Comparison of ENCODE assay signal across 9 cellular contexts in the genomic region with DNA sequence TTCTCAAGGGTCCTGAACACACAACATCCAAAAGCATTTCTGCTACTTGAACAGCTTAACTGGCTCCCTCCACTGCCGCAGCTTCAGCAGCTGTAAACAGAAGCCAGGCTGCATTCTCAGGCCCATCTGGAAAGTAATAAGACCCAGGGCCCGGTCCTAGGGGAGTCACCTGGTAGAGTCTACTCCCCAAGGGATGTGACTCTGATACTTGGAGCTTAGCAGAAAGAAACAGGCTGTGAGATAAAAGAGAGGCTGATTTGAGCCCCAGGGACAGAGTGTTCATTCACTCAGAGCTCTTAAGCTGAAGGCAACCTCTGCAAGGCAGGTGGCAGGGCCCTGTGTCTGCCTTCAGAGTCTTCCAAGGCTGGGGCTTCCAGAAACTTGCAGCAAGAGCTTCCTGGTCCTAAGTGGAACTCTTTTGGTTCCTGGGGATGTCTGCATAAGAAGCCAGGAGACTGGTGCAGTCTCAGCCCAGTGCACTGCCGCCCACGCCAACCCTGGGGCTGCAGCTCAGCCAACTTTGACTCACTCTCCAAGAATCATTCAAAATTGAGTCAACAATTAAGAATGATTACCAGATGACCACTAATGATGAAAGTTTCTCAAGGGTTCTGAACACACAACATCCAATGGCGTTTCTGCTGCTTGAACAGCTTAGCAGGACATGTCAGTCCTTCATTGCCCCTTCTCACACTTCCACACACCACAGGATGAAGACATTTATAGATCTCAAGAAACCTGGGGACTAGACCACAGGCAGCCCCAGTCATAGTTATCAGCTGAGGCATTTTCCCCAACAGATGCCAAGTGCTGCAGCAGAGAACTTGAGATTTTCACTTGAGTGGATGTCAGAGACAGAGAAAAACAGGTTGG.
DNase-seq lines count a peak whose midpoint lies in the region; ATAC-seq and TF ChIP-seq lines count a peak whose summit lies in the region.
"Had no signal": no experiment of that assay in that cellular context is flagged by ENCODE, and none has a peak within 500 bp of the region (broad histone marks: within the 10 kb centered on the region; RNA-seq: fewer than 3 reads in every experiment).

No MANE protein-coding gene starts in this region.

- no peaks in the 10 kb centered on the region for H3K9me3 Mint-ChIP-seq in activated T-cell treated with anti-CD3 and anti-CD28 coated beads, Interleukin-2, amount 50 U/mL, for 24 hours
- H3K9me3 Mint-ChIP-seq: central memory CD8-positive, alpha-beta T cell had no signal

- no peaks in the 10 kb centered on the region for H3K36me3 Mint-ChIP-seq in activated T-cell treated with anti-CD3 and anti-CD28 coated beads, Interleukin-2, amount 50 U/mL, for 24 hours (ENCODE audit: low read depth)

- H3K4me1 ChIP-seq in mucosa of descending colon (ENCODE audit: low read depth): no peaks in the 10 kb centered on the region

- DNase-seq in WERI-Rb-1 (peak; percentile 30), mucosa of descending colon (peak in 2 of 3 donors; percentile 4 to 55), NCI-H774 (lab: John Stamatoyannopoulos, UW) (no peak), Kasumi-1 (lab: John Stamatoyannopoulos, UW) (no peak)
- DNase-seq in activated T-cell treated with anti-CD3 and anti-CD28 coated beads, Interleukin-2, amount 50 U/mL, for 24 hours: no peak

- no peak overlapping the region for H3K27ac ChIP-seq in WERI-Rb-1

- H3K4me3 ChIP-seq in WERI-Rb-1 (ENCODE audit: low read depth, low read length): no peak overlapping the region
- H3K4me3 ChIP-seq in mucosa of descending colon: no peak overlapping the region

- intact Hi-C loops in mucosa of descending colon (cut with DNase I, micrococcal nuclease): no loop called here

- no peaks in the 10 kb centered on the region for H3K27me3 ChIP-seq in WERI-Rb-1 (ENCODE audit: insufficient read depth, low read depth, severe bottlenecking)

- ATAC-seq in GM18508 (IDR thresholded peaks at IDR 0.05; ENCODE audit: insufficient read depth, unreplicated experiment) (peak; percentile 67), HG02884 (IDR thresholded peaks at IDR 0.05; ENCODE audit: unreplicated experiment) (peak; percentile 63), mucosa of descending colon (peak; percentile 55), GM21528 (IDR thresholded peaks at IDR 0.05; ENCODE audit: low FRiP score, unreplicated experiment) (no peak)

- H3K27me3 Mint-ChIP-seq in activated T-cell treated with anti-CD3 and anti-CD28 coated beads, Interleukin-2, amount 50 U/mL, for 24 hours: no peaks in the 10 kb centered on the region

- H3K36me3 ChIP-seq in WERI-Rb-1 (no peaks in the 10 kb centered on the region), mucosa of descending colon (ENCODE audit: low read depth) (no peaks in the 10 kb centered on the region)

- no peak overlapping the region for H3K27ac Mint-ChIP-seq in activated T-cell treated with anti-CD3 and anti-CD28 coated beads, Interleukin-2, amount 50 U/mL, for 24 hours

- TF ChIP-seq CTCF in WERI-Rb-1 (IDR thresholded peaks at IDR 0.05; ENCODE audit: low read depth, low read length) (no peak), mucosa of descending colon (IDR thresholded peaks at IDR 0.05) (no peak)

- H3K4me1 Mint-ChIP-seq in activated T-cell treated with anti-CD3 and anti-CD28 coated beads, Interleukin-2, amount 50 U/mL, for 24 hours (ENCODE audit: low read depth): no peaks in the 10 kb centered on the region
- H3K4me1 Mint-ChIP-seq: central memory CD8-positive, alpha-beta T cell had no signal

- no peak overlapping the region for H3K4me3 Mint-ChIP-seq in activated T-cell treated with anti-CD3 and anti-CD28 coated beads, Interleukin-2, amount 50 U/mL, for 24 hours
- H3K4me3 Mint-ChIP-seq: central memory CD8-positive, alpha-beta T cell had no signal

- H3K9me3 ChIP-seq in WERI-Rb-1 (ENCODE audit: severe bottlenecking) (no peaks in the 10 kb centered on the region), mucosa of descending colon (no peaks in the 10 kb centered on the region)

Comparison
In these comparisons a context has a peak if more than half of its experiments do, and no peak if none do; other contexts are left out.
1. DNase-seq: peak in WERI-Rb-1 (single experiment) and mucosa of descending colon (2 of 3); none in activated T-cell treated with anti-CD3 and anti-CD28 coated beads, Interleukin-2, amount 50 U/mL, for 24 hours (single experiment), NCI-H774 (single experiment) and Kasumi-1 (0 of 2).